ENCODE assay signal across 24 cellular contexts in genomic region chr20:61621381-61621780, GRCh38.
"Had no signal": no experiment of that assay in that cellular context is flagged by ENCODE, and none has a peak within 500 bp of the region (broad histone marks: within the 10 kb centered on the region; RNA-seq: fewer than 3 reads in every experiment).

No MANE protein-coding gene starts in this region.

- H3K4me3 ChIP-seq: heart right ventricle, lung, ovary, right lobe of liver, smooth muscle cell, thyroid gland, vagina had no signal

- H3K27ac Mint-ChIP-seq: immature natural killer cell; mesothelial cell of epicardium; naive thymus-derived CD8-positive, alpha-beta T cell; nephron progenitor cell had no signal

- H3K4me2 ChIP-seq: smooth muscle cell had no signal

- H3K27me3 ChIP-seq: dorsolateral prefrontal cortex, ovary, right lobe of liver, thyroid gland, vagina had no signal

- H3K4me1 ChIP-seq: heart right ventricle, right lobe of liver, thyroid gland, vagina had no signal

- H3K27ac ChIP-seq: heart right ventricle, ovary, right lobe of liver, thyroid gland, vagina had no signal

- H3K36me3 ChIP-seq: heart right ventricle, ovary, right lobe of liver, thyroid gland, vagina had no signal

- H3K36me3 Mint-ChIP-seq: immature natural killer cell; mesothelial cell of epicardium; naive thymus-derived CD8-positive, alpha-beta T cell had no signal

- H3K9me3 Mint-ChIP-seq: mesothelial cell of epicardium had no signal

- H3K4me1 Mint-ChIP-seq: immature natural killer cell; mesothelial cell of epicardium; naive thymus-derived CD8-positive, alpha-beta T cell; stimulated activated naive CD8-positive, alpha-beta T cell treated with anti-CD3 and anti-CD28 coated beads, Interleukin-15, amount 100 ng/mL, for 72 hours had no signal

- H3K4me3 Mint-ChIP-seq: immature natural killer cell; mesothelial cell of epicardium; naive thymus-derived CD8-positive, alpha-beta T cell; nephron progenitor cell; stimulated activated naive CD8-positive, alpha-beta T cell treated with anti-CD3 and anti-CD28 coated beads, Interleukin-15, amount 100 ng/mL, for 72 hours had no signal

- DNase-seq: cerebellar nuclear complex; effector CD4-positive, alpha-beta T cell; heart right ventricle; immature natural killer cell; left ventricle myocardium superior; mesenchymal stem cell; nephron progenitor cell; occipital lobe; ovary; stimulated activated CD4-positive, alpha-beta T cell treated with anti-CD3 and anti-CD28 coated beads, Interleukin-12 subunit alpha, Interleukin-12 subunit beta, amount 100 ng/mL, for 4 hours; stimulated activated CD4-positive, alpha-beta T cell treated with anti-CD3 and anti-CD28 coated beads, Interleukin-1b, Interleukin-23, amount 100 ng/mL, for 48 hours; stimulated activated CD4-positive, alpha-beta T cell treated with anti-CD3 and anti-CD28 coated beads, Interleukin-4, amount 100 ng/mL, for 1 hour; stimulated activated CD8-positive, alpha-beta memory T cell treated with anti-CD3 and anti-CD28 coated beads, Interleukin-4, amount 100 ng/mL, for 48 hours; stimulated activated naive CD4-positive, alpha-beta T cell; stimulated activated naive CD8-positive, alpha-beta T cell treated with anti-CD3 and anti-CD28 coated beads, Interleukin-15, amount 100 ng/mL, for 72 hours; thyroid gland; trophoblast cell had no signal

- H3K9me3 ChIP-seq: ovary, right lobe of liver, thyroid gland, vagina had no signal

- H3K27me3 Mint-ChIP-seq: stimulated activated naive CD8-positive, alpha-beta T cell treated with anti-CD3 and anti-CD28 coated beads, Interleukin-15, amount 100 ng/mL, for 72 hours had no signal
